3 cellular contexts compared by ENCODE assay signal in genomic region chr16:742905-743304, GRCh38. TPM values are rescaled to one million over a fixed set of nuclear protein-coding genes. Genes with fewer than 3 reads are reported as not detected.
"Had no signal": no experiment of that assay in that cellular context is flagged by ENCODE, and none has a peak within 500 bp of the region (broad histone marks: within the 10 kb centered on the region; RNA-seq: fewer than 3 reads in every experiment).

No MANE protein-coding gene starts in this region.

RNA-seq across cellular contexts. Expression of gene MSLN, which starts 17.6 kb away (rescaled TPM):
- total RNA-seq: HT1080, IMR-90 had no signal
- polyA plus RNA-seq: IgD-negative memory B cell had no signal
